In genomic region chr4:78171482-78171881, GRCh38 we compare ENCODE assay signal across 18 cellular contexts.
"Had no signal": no experiment of that assay in that cellular context is flagged by ENCODE, and none has a peak within 500 bp of the region (broad histone marks: within the 10 kb centered on the region; RNA-seq: fewer than 3 reads in every experiment).

No MANE protein-coding gene starts in this region.

- H3K9me3 Mint-ChIP-seq: activated naive CD8-positive, alpha-beta T cell treated with anti-CD3 and anti-CD28 coated beads, Interleukin-2, amount 10 ng/mL, durations not matched to agents 7 days and 5 days; activated T-helper 1 cell treated with anti-CD3 and anti-CD28 coated beads, Interleukin-12 subunit alpha, Interleukin-12 subunit beta, Interleukin-2, Interleukin-4 antibody, amounts not matched to agents 30 ng/mL and 10 ng/mL and 1 ng/mL, durations not matched to agents 14 hours and 24 hours and 36 hours; neural crest cell; stimulated activated memory B cell treated with anti-CD40 and anti-IgM and Interleukin-4, amounts not matched to agents 10 μg/mL and 1 μg/mL and 100 μg/mL, for 72 hours; T-helper 2 cell treated with Interferon-gamma antibody and Interleukin-4, amounts not matched to agents 5 μg/mL and 100 μg/mL, for 36 hours had no signal

- H3K4me3 Mint-ChIP-seq: activated naive CD8-positive, alpha-beta T cell treated with anti-CD3 and anti-CD28 coated beads, Interleukin-2, amount 10 ng/mL, durations not matched to agents 7 days and 5 days; activated T-helper 1 cell treated with anti-CD3 and anti-CD28 coated beads, Interleukin-12 subunit alpha, Interleukin-12 subunit beta, Interleukin-2, Interleukin-4 antibody, amounts not matched to agents 30 ng/mL and 10 ng/mL and 1 ng/mL, durations not matched to agents 14 hours and 24 hours and 36 hours; neural crest cell; stimulated activated memory B cell treated with anti-CD40 and anti-IgM and Interleukin-4, amounts not matched to agents 10 μg/mL and 1 μg/mL and 100 μg/mL, for 72 hours; T-helper 2 cell treated with Interferon-gamma antibody and Interleukin-4, amounts not matched to agents 5 μg/mL and 100 μg/mL, for 36 hours had no signal

- H3K36me3 ChIP-seq: esophagus squamous epithelium, ovary, tibial nerve had no signal

- H3K27ac Mint-ChIP-seq: activated naive CD8-positive, alpha-beta T cell treated with anti-CD3 and anti-CD28 coated beads, Interleukin-2, amount 10 ng/mL, durations not matched to agents 7 days and 5 days; activated T-helper 1 cell treated with anti-CD3 and anti-CD28 coated beads, Interleukin-12 subunit alpha, Interleukin-12 subunit beta, Interleukin-2, Interleukin-4 antibody, amounts not matched to agents 30 ng/mL and 10 ng/mL and 1 ng/mL, durations not matched to agents 14 hours and 24 hours and 36 hours; stimulated activated memory B cell treated with anti-CD40 and anti-IgM and Interleukin-4, amounts not matched to agents 10 μg/mL and 1 μg/mL and 100 μg/mL, for 72 hours; T-helper 2 cell treated with Interferon-gamma antibody and Interleukin-4, amounts not matched to agents 5 μg/mL and 100 μg/mL, for 36 hours had no signal

- H3K36me3 Mint-ChIP-seq: activated naive CD8-positive, alpha-beta T cell treated with anti-CD3 and anti-CD28 coated beads, Interleukin-2, amount 10 ng/mL, durations not matched to agents 7 days and 5 days; stimulated activated memory B cell treated with anti-CD40 and anti-IgM and Interleukin-4, amounts not matched to agents 10 μg/mL and 1 μg/mL and 100 μg/mL, for 72 hours had no signal

- H3K27ac ChIP-seq: esophagus squamous epithelium, ovary, tibial nerve had no signal

- H3K9me3 ChIP-seq: esophagus squamous epithelium, ovary, tibial nerve had no signal

- H3K4me1 Mint-ChIP-seq: stimulated activated memory B cell treated with anti-CD40 and anti-IgM and Interleukin-4, amounts not matched to agents 10 μg/mL and 1 μg/mL and 100 μg/mL, for 72 hours had no signal

- H3K4me1 ChIP-seq: tibial nerve had no signal

- DNase-seq: activated CD4-positive, alpha-beta T cell treated with anti-CD3 and anti-CD28 coated beads, Interleukin-2, amount 50 U/mL, for 1 hour; activated naive CD4-positive, alpha-beta T cell; activated naive CD8-positive, alpha-beta T cell treated with anti-CD3 and anti-CD28 coated beads, Interleukin-2, amount 10 ng/mL, durations not matched to agents 7 days and 5 days; anterior cingulate cortex; cortex of kidney; effector CD4-positive, alpha-beta T cell; esophagus squamous epithelium; midbrain; ovary; stimulated activated CD4-positive, alpha-beta T cell treated with anti-CD3 and anti-CD28 coated beads, Interleukin-12 subunit alpha, Interleukin-12 subunit beta, amount 100 ng/mL, for 4 hours; substantia nigra had no signal

- H3K4me3 ChIP-seq: esophagus squamous epithelium, lung, ovary, tibial nerve had no signal

- ATAC-seq: activated CD4-positive, CD25-positive, alpha-beta regulatory T cell treated with anti-CD3 and anti-CD28 coated beads, Interleukin-2, amount 50 U/mL, for 24 hours; stimulated activated memory B cell treated with anti-CD40 and anti-IgM and Interleukin-4, amounts not matched to agents 10 μg/mL and 1 μg/mL and 100 μg/mL, for 72 hours had no signal

- H3K27me3 ChIP-seq: esophagus squamous epithelium, ovary, tibial nerve had no signal

- H3K27me3 Mint-ChIP-seq: stimulated activated memory B cell treated with anti-CD40 and anti-IgM and Interleukin-4, amounts not matched to agents 10 μg/mL and 1 μg/mL and 100 μg/mL, for 72 hours had no signal
